Comparison of ENCODE assay signal across 1 cellular context in genomic region chr2:24083567-24084385, GRCh38.
TF ChIP-seq lines count a peak whose summit lies in the region.

No MANE protein-coding gene starts in this region.

TF ChIP-seq in endothelial cell of umbilical vein, 7 proteins besides CTCF, POLR2A, EP300 and RAD21:
- TF ChIP-seq GATA2 (IDR thresholded peaks at IDR 0.05; ENCODE audit: insufficient read depth, insufficient read length, low read depth, low read length) (no peak), JUN (IDR thresholded peaks at IDR 0.05; ENCODE audit: borderline replicate concordance, insufficient read depth, insufficient read length, low read depth) (no peak), MAX (IDR thresholded peaks at IDR 0.05; ENCODE audit: insufficient read depth, insufficient read length) (no peak), MYC (IDR thresholded peaks at IDR 0.05; ENCODE audit: low read depth, low read length) (no peak), EZH2 (IDR thresholded peaks at IDR 0.05; ENCODE audit: borderline replicate concordance, low read depth, low read length, severe bottlenecking) (no peak), FOS (IDR thresholded peaks at IDR 0.05; ENCODE audit: borderline replicate concordance, insufficient read depth, low read length) (no peak), POLR2AphosphoS5 (IDR thresholded peaks at IDR 0.05; ENCODE audit: insufficient read depth, low read depth, low read length) (no peak)
